ENCODE assay signal across 9 cellular contexts in genomic region chr22:45263790-45264269, GRCh38. TPM values are rescaled to one million over a fixed set of nuclear protein-coding genes. Genes with fewer than 3 reads are reported as not detected.
DNase-seq lines count a peak whose midpoint lies in the region; FAIRE-seq and TF ChIP-seq lines count a peak whose summit lies in the region.
"Had no signal": no experiment of that assay in that cellular context is flagged by ENCODE, and none has a peak within 500 bp of the region (broad histone marks: within the 10 kb centered on the region; RNA-seq: fewer than 3 reads in every experiment).

No MANE protein-coding gene starts in this region.

- peaks cover 13% of the 10 kb centered on the region for H3K27me3 Mint-ChIP-seq in astrocyte (ENCODE audit: low read depth, unreplicated experiment)

- H4K20me1 ChIP-seq in GM23248 (ENCODE audit: insufficient read depth): no peaks in the 10 kb centered on the region
- H4K20me1 ChIP-seq in astrocyte (ENCODE audit: insufficient read depth, low read length): no peaks in the 10 kb centered on the region

- H3K9ac ChIP-seq in GM23248 (peak overlapping the region; percentile 47; the same call in 1 of the 2 replicates), astrocyte (ENCODE audit: low read length) (no peak overlapping the region)

- H2AFZ ChIP-seq in GM23248 (peak overlapping the region; percentile 81), astrocyte (ENCODE audit: low read depth, low read length) (peak overlapping the region; percentile 67)

- in situ Hi-C loops in GM23248 (cut with MboI): no loop called here

- peaks cover 9% of the 10 kb centered on the region; the same call in 1 of the 2 replicates for H3F3A ChIP-seq in GM23248 (ENCODE audit: insufficient read depth)

- TF ChIP-seq POLR2A in sigmoid colon (IDR thresholded peaks at IDR 0.05): no peak

- FAIRE-seq in astrocyte (lab: Jason Lieb, UNC): peak; percentile 29

- peak; percentile 59 for TF ChIP-seq CTCF in astrocyte (IDR thresholded peaks at IDR 0.05; ENCODE audit: insufficient read depth, low read depth, low read length)
- peak; percentile 46 to 81 (median 66) for TF ChIP-seq CTCF in sigmoid colon (IDR thresholded peaks at IDR 0.05)

- H3K9me3 ChIP-seq in GM23248 (ENCODE audit: low read depth) (no peaks in the 10 kb centered on the region), astrocyte (ENCODE audit: insufficient read depth, low read depth, low read length) (no peaks in the 10 kb centered on the region), sigmoid colon (no peaks in the 10 kb centered on the region)

- H3K9me3 Mint-ChIP-seq in astrocyte (ENCODE audit: unreplicated experiment): peaks cover 5% of the 10 kb centered on the region

- H3K27ac ChIP-seq in GM23248: peak overlapping the region; percentile 28; the same call in 1 of the 2 replicates
- no peak overlapping the region for H3K27ac ChIP-seq in astrocyte (ENCODE audit: low read depth, low read length)
- peak overlapping the region in 3 of 4 donors; percentile 21 to 68 (median 34) for H3K27ac ChIP-seq in sigmoid colon

- WGBS in GM23248 (ENCODE audit: low coverage in 1 of 2, low lambda C conversion rate in 2 of 2, missing lambda C conversion rate in 2 of 2), 2 experiments: 4% methylated on average over 11 of the region's 11 CpGs
- 37 to 53% methylated on average over 11 of the region's 11 CpGs for WGBS in sigmoid colon, 2 donors

- intact Hi-C loops in sigmoid colon (cut with DNase I): loop anchor here (5.0 kb wide), 2 partner anchors 102 to 162 kb away; partner anchors contain the start of gene NUP50

- no peak overlapping the region for H3K4me3 ChIP-seq in GM23248
- H3K4me3 ChIP-seq in astrocyte (ENCODE audit: insufficient read depth, low read depth, low read length): no peak overlapping the region
- no peak overlapping the region for H3K4me3 ChIP-seq in sigmoid colon

- H3K36me3 ChIP-seq in GM23248 (ENCODE audit: low read depth) (no peaks in the 10 kb centered on the region), astrocyte (ENCODE audit: insufficient read depth, low read length) (no peaks in the 10 kb centered on the region), sigmoid colon (no peaks in the 10 kb centered on the region)

- no peaks in the 10 kb centered on the region for H3K9me2 ChIP-seq in GM23248 (ENCODE audit: insufficient read depth)

- TF ChIP-seq EP300 in sigmoid colon (IDR thresholded peaks at IDR 0.05): no peak

- peaks cover 3% of the 10 kb centered on the region for H3K4me1 ChIP-seq in GM23248 (ENCODE audit: insufficient read depth)
- H3K4me1 ChIP-seq in astrocyte (ENCODE audit: insufficient read depth, low read length): peaks cover 9% of the 10 kb centered on the region
- H3K4me1 ChIP-seq in sigmoid colon: peaks cover 0 to 25% (median 19%) of the 10 kb centered on the region in 4 donors

- no peak overlapping the region for H3K4me2 ChIP-seq in GM23248 (ENCODE audit: unreplicated experiment)
- no peak overlapping the region for H3K4me2 ChIP-seq in astrocyte (ENCODE audit: low read length)

- H3K4me1 Mint-ChIP-seq in astrocyte (ENCODE audit: low read depth, unreplicated experiment): peaks cover 8% of the 10 kb centered on the region

- no peak overlapping the region for H3K4me3 Mint-ChIP-seq in astrocyte (ENCODE audit: unreplicated experiment)

- H3K79me2 ChIP-seq in GM23248 (ENCODE audit: insufficient read depth) (no peaks in the 10 kb centered on the region), astrocyte (ENCODE audit: insufficient read depth, low read length) (no peaks in the 10 kb centered on the region)

- peak; percentile 95 for DNase-seq in GM03348 (ENCODE audit: low spot score)
- peak; percentile 94 for DNase-seq in GM23248
- DNase-seq in M059J (ENCODE audit: low read depth): peak; percentile 65
- DNase-seq in astrocyte (ENCODE audit: low read depth): peak; percentile 62
- DNase-seq in hypothalamus (lab: John Stamatoyannopoulos, UW): peak in 42 of 51 donors; percentile 19 to 77 (median 62)
- peak; percentile 93 for DNase-seq in sigmoid colon
- no peak for DNase-seq in activated CD4-positive, alpha-beta T cell treated with anti-CD3 and anti-CD28 coated beads for 48 hours
- DNase-seq in NCI-H1105 treated with DMSO at 0.1 percent for 48 hours (lab: John Stamatoyannopoulos, UW): no peak

- no peaks in the 10 kb centered on the region for H3K27me3 ChIP-seq in GM23248 (replicated peaks; ENCODE audit: insufficient read depth)
- H3K27me3 ChIP-seq in astrocyte (ENCODE audit: insufficient read depth, low read length): no peaks in the 10 kb centered on the region
- H3K27me3 ChIP-seq in sigmoid colon: no peaks in the 10 kb centered on the region

- no peaks in the 10 kb centered on the region for H3K36me3 Mint-ChIP-seq in astrocyte (ENCODE audit: low read depth, unreplicated experiment)

- peak overlapping the region; percentile 23 for H3K27ac Mint-ChIP-seq in astrocyte (ENCODE audit: unreplicated experiment)

RNA-seq across cellular contexts. Expression of gene UPK3A, which starts 20.9 kb away (rescaled TPM):
- total RNA-seq in GM23248 (2014; rRNA removed; shearing (Covaris generic)): not detected in 2 replicates
- polyA plus RNA-seq in GM23248 (2016; fragmentation: Nextera tagmentation; extraction: Ambion mirVana) (not detected in 2 replicates), sigmoid colon (under 1 TPM in 1 of 3 donors, not detected in 2; 0.98 TPM)
- total RNA-seq in M059J (2014; rRNA removed; shearing (Covaris generic)): not detected in 2 replicates
- total RNA-seq in astrocyte (not detected in 2 replicates), sigmoid colon (not detected)
- total RNA-seq: T-helper 2 cell treated with Interferon-gamma antibody and Interleukin-4, amounts not matched to agents 100 ng/mL and 5 ng/mL, for 36 hours had no signal

RNA-seq across cellular contexts. Expression of gene KIAA0930, which starts 23.1 kb away (rescaled TPM):
- total RNA-seq in GM23248 (2014; rRNA removed; shearing (Covaris generic)): 49.2 and 50.9 TPM in 2 replicates
- 8.5 and 8.6 TPM in 2 replicates for polyA plus RNA-seq in GM23248 (2016; fragmentation: Nextera tagmentation; extraction: Ambion mirVana)
- total RNA-seq in M059J (2014; rRNA removed; shearing (Covaris generic)): 19.1 and 27.5 TPM in 2 replicates
- total RNA-seq in astrocyte: 107 and 117 TPM in 2 replicates
- 10 to 100 TPM; 25.7 to 56.5 (median 30.7) TPM for total RNA-seq in sigmoid colon
- polyA plus RNA-seq in sigmoid colon: 10 to 100 TPM; 14.4 to 34.1 (median 26.4) TPM

RNA-seq across cellular contexts. Expression of gene FAM118A, which starts 45.9 kb away (rescaled TPM):
- 5.2 and 11.1 TPM in 2 replicates for total RNA-seq in GM23248 (2014; rRNA removed; shearing (Covaris generic))
- polyA plus RNA-seq in GM23248 (2016; fragmentation: Nextera tagmentation; extraction: Ambion mirVana) (8.0 and 8.5 TPM in 2 replicates), sigmoid colon (10 to 100 TPM in 2 of 3 donors, 1 to 10 TPM in 1; 7.2 to 43.5 (median 12.5) TPM)
- 4.1 and 9.8 TPM in 2 replicates for total RNA-seq in M059J (2014; rRNA removed; shearing (Covaris generic))
- total RNA-seq in astrocyte (18.3 and 18.7 TPM in 2 replicates), sigmoid colon (100 to 1,000 TPM in 1 of 4 donors, 10 to 100 TPM in 3; 12.8 to 126 (median 38.8) TPM)

Comparison
In these comparisons a context has a peak if more than half of its experiments do, and no peak if none do; other contexts are left out.
1. DNase-seq: peak in GM03348 (single experiment), GM23248 (single experiment), M059J (single experiment), astrocyte (single experiment), hypothalamus (42 of 51) and sigmoid colon (single experiment); none in activated CD4-positive, alpha-beta T cell treated with anti-CD3 and anti-CD28 coated beads for 48 hours (single experiment) and NCI-H1105 treated with DMSO at 0.1 percent for 48 hours (single experiment).